1 cellular context compared by ENCODE assay signal in genomic region chr5:72130342-72130741, GRCh38.
A peak's percentile ranks its signal among the peaks of the same experiment; 100 is the strongest.
TF ChIP-seq lines count a peak whose summit lies in the region.

No MANE protein-coding gene starts in this region.

TF ChIP-seq in SK-N-SH treated with all-trans-retinoic acid at 6 μM for 48 hours, 23 proteins besides CTCF, POLR2A, EP300 and RAD21:
- TF ChIP-seq POU6F1 (CRISPR knock-in tag; IDR thresholded peaks at IDR 0.05; ENCODE audit: borderline replicate concordance, low read depth) (no peak), ISL1 (CRISPR knock-in tag; IDR thresholded peaks at IDR 0.05) (peak; percentile 32; the same call in 1 of the 2 replicates)
TF ChIP-seq in SK-N-SH treated with all-trans-retinoic acid at 6 μM for 48 hours: peak in this region for 1.
